Comparison of ENCODE assay signal across 11 cellular contexts in the genomic region with DNA sequence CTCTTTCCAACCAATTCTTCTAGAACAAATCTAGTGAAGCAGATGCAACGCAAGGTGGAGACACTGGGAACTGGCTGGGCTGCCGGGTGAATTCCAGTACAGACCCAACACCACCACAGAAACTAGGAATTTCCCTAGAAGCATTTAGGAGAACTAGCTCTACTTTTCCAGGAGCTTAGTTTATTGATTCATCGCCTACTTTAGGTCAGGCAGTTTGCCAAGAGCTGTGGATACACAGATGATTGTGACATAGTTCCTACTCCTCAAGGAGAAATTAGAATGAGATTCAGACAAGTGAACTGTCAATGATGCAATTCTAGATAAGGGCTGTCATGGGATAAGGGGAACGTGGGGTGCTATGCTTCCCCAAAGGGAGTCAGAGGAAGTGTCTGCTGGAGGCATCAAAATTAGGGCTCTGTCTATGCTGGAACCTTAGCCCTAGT.
DNase-seq lines count a peak whose midpoint lies in the region; ATAC-seq, FAIRE-seq and TF ChIP-seq lines count a peak whose summit lies in the region.
"Had no signal": no experiment of that assay in that cellular context is flagged by ENCODE, and none has a peak within 500 bp of the region (broad histone marks: within the 10 kb centered on the region; RNA-seq: fewer than 3 reads in every experiment).

No MANE protein-coding gene starts in this region.

- H3K27me3 ChIP-seq in bronchial epithelial cell (ENCODE audit: control insufficient read depth, insufficient read depth, low read length) (no peaks in the 10 kb centered on the region), lower lobe of right lung (ENCODE audit: low read depth) (no peaks in the 10 kb centered on the region), suprapubic skin (no peaks in the 10 kb centered on the region)

- intact Hi-C loops in lower lobe of right lung (cut with DNase I) = no loop called here

- DNase-seq in AG20443 (ENCODE audit: low spot score) = peak; percentile 51
- peak; percentile 52 for DNase-seq in HT-29 (ENCODE audit: low spot score)
- peak; percentile 95 for DNase-seq in bronchial epithelial cell (ENCODE audit: low read depth)
- DNase-seq in lower lobe of right lung = no peak
- no peak for DNase-seq in T-helper 2 cell treated with Interferon-gamma antibody and Interleukin-4, amounts not matched to agents 5 μg/mL and 100 μg/mL, for 36 hours (ENCODE audit: low spot score)
- no peak for DNase-seq in G401 (ENCODE audit: low spot score)
- DNase-seq in suprapubic skin (ENCODE audit: low spot score in 2 of 2) = no peak
- DNase-seq: activated B cell treated with CpG ODN at 0.5 μM for 24 hours; activated naive CD4-positive, alpha-beta T cell treated with anti-CD3 and anti-CD28 coated beads for 36 hours; naive thymus-derived CD4-positive, alpha-beta T cell had no signal

- ATAC-seq in lower lobe of right lung = peak; percentile 73 to 90
- ATAC-seq in HG03378 (IDR thresholded peaks at IDR 0.05; ENCODE audit: unreplicated experiment) = no peak
- ATAC-seq: naive thymus-derived CD4-positive, alpha-beta T cell had no signal

- TF ChIP-seq POLR2A in suprapubic skin (IDR thresholded peaks at IDR 0.05) = no peak

- peaks cover 8% of the 10 kb centered on the region for H3K4me1 ChIP-seq in lower lobe of right lung
- peaks cover 4% of the 10 kb centered on the region for H3K4me1 ChIP-seq in suprapubic skin

- 23% methylated on average over 4 of the region's 4 CpGs for WGBS in suprapubic skin

- peaks cover 3% of the 10 kb centered on the region for H3K27me3 Mint-ChIP-seq in T-helper 2 cell treated with Interferon-gamma antibody and Interleukin-4, amounts not matched to agents 5 μg/mL and 100 μg/mL, for 36 hours (ENCODE audit: low read depth)

- H3K4me3 Mint-ChIP-seq in T-helper 2 cell treated with Interferon-gamma antibody and Interleukin-4, amounts not matched to agents 5 μg/mL and 100 μg/mL, for 36 hours = no peak overlapping the region
- H3K4me3 Mint-ChIP-seq: activated B cell treated with CpG ODN at 0.5 μM for 24 hours; activated naive CD4-positive, alpha-beta T cell treated with anti-CD3 and anti-CD28 coated beads for 36 hours; naive thymus-derived CD4-positive, alpha-beta T cell had no signal

- H3K36me3 ChIP-seq in bronchial epithelial cell (ENCODE audit: control insufficient read depth, insufficient read depth, low read length) (no peaks in the 10 kb centered on the region), lower lobe of right lung (no peaks in the 10 kb centered on the region), suprapubic skin (no peaks in the 10 kb centered on the region)

- no peaks in the 10 kb centered on the region for H3K9me3 Mint-ChIP-seq in T-helper 2 cell treated with Interferon-gamma antibody and Interleukin-4, amounts not matched to agents 5 μg/mL and 100 μg/mL, for 36 hours
- H3K9me3 Mint-ChIP-seq: activated naive CD4-positive, alpha-beta T cell treated with anti-CD3 and anti-CD28 coated beads for 36 hours had no signal

- peaks cover 6% of the 10 kb centered on the region for H3K4me1 Mint-ChIP-seq in T-helper 2 cell treated with Interferon-gamma antibody and Interleukin-4, amounts not matched to agents 5 μg/mL and 100 μg/mL, for 36 hours (ENCODE audit: low read depth)
- H3K4me1 Mint-ChIP-seq: activated B cell treated with CpG ODN at 0.5 μM for 24 hours had no signal

- TF ChIP-seq EP300 in suprapubic skin (IDR thresholded peaks at IDR 0.05) = no peak

- H3K27ac ChIP-seq in lower lobe of right lung (no peak overlapping the region), suprapubic skin (no peak overlapping the region)

- in situ Hi-C loops in G401 (cut with HindIII; ENCODE audit: low sequenced_read_pairs) = no loop called here

- no peaks in the 10 kb centered on the region for H3K36me3 Mint-ChIP-seq in T-helper 2 cell treated with Interferon-gamma antibody and Interleukin-4, amounts not matched to agents 5 μg/mL and 100 μg/mL, for 36 hours (ENCODE audit: low read depth)
- H3K36me3 Mint-ChIP-seq: naive thymus-derived CD4-positive, alpha-beta T cell had no signal

- H3K9me3 ChIP-seq in lower lobe of right lung = no peaks in the 10 kb centered on the region
- H3K9me3 ChIP-seq in suprapubic skin = no peaks in the 10 kb centered on the region

- FAIRE-seq in bronchial epithelial cell (lab: Jason Lieb, UNC) = peak; percentile 40

- TF ChIP-seq CTCF in bronchial epithelial cell (IDR thresholded peaks at IDR 0.05; ENCODE audit: insufficient read depth, low read length, severe bottlenecking) (no peak), lower lobe of right lung (IDR thresholded peaks at IDR 0.05) (no peak), suprapubic skin (IDR thresholded peaks at IDR 0.05) (no peak)

- no peak overlapping the region for H3K27ac Mint-ChIP-seq in T-helper 2 cell treated with Interferon-gamma antibody and Interleukin-4, amounts not matched to agents 5 μg/mL and 100 μg/mL, for 36 hours
- H3K27ac Mint-ChIP-seq: activated B cell treated with CpG ODN at 0.5 μM for 24 hours; activated naive CD4-positive, alpha-beta T cell treated with anti-CD3 and anti-CD28 coated beads for 36 hours; naive thymus-derived CD4-positive, alpha-beta T cell had no signal

- H3K4me3 ChIP-seq in bronchial epithelial cell (ENCODE audit: low read depth, low read length) (no peak overlapping the region), lower lobe of right lung (no peak overlapping the region), suprapubic skin (no peak overlapping the region)

Comparison
In these comparisons a context has a peak if more than half of its experiments do, and no peak if none do; other contexts are left out.
1. DNase-seq: peak in AG20443 (single experiment), HT-29 (single experiment) and bronchial epithelial cell (single experiment); none in lower lobe of right lung (single experiment), T-helper 2 cell treated with Interferon-gamma antibody and Interleukin-4, amounts not matched to agents 5 μg/mL and 100 μg/mL, for 36 hours (single experiment), G401 (single experiment) and suprapubic skin (0 of 2).